8 cellular contexts compared by ENCODE assay signal in genomic region chr19:45439190-45439568, GRCh38. TPM values are rescaled to one million over a fixed set of nuclear protein-coding genes. Genes with fewer than 3 reads are reported as not detected.
DNase-seq lines count a peak whose midpoint lies in the region; ATAC-seq and TF ChIP-seq lines count a peak whose summit lies in the region.

No MANE protein-coding gene starts in this region.

- H3K27me3 ChIP-seq in BLaER1 treated with 17β-estradiol and CSF1 and Interleukin-3, amounts not matched to agents 10 nM and 100 nM, result no peaks in the 10 kb centered on the region
- H3K27me3 ChIP-seq in MG63, result no peaks in the 10 kb centered on the region
- no peaks in the 10 kb centered on the region for H3K27me3 ChIP-seq in colonic mucosa
- no peaks in the 10 kb centered on the region for H3K27me3 ChIP-seq in neural cell (ENCODE audit: insufficient read depth, low read depth, low read length)

- no peak for ATAC-seq in HG03095 (IDR thresholded peaks at IDR 0.05; ENCODE audit: unreplicated experiment)

- H3K9me2 ChIP-seq in neural cell (ENCODE audit: insufficient read depth, low read length), result no peaks in the 10 kb centered on the region

- H3K9ac ChIP-seq in BLaER1 treated with 17β-estradiol and CSF1 and Interleukin-3, amounts not matched to agents 10 nM and 100 nM, result peak overlapping the region; percentile 78 to 91 (median 88)
- H3K9ac ChIP-seq in colonic mucosa (ENCODE audit: low read depth in 2 of 2, low read length in 2 of 2) (no peak overlapping the region), neural cell (ENCODE audit: low read length) (peak overlapping the region; percentile 62)

- DNase-seq in MG63, result no peak
- no peak for DNase-seq in colonic mucosa
- no peak for DNase-seq in HCEC 1CT
- DNase-seq in glomerular visceral epithelial cell (ENCODE audit: extremely low spot score), result no peak
- DNase-seq in NK-92 treated with Interleukin-12 subunit alpha and Interleukin-12 subunit beta, amount 100 ng/mL, for 24 hours (lab: John Stamatoyannopoulos, UW), result no peak

- no peak overlapping the region for H2AFZ ChIP-seq in neural cell (ENCODE audit: low read depth, low read length)

- TF ChIP-seq CTCF in colonic mucosa (IDR thresholded peaks at IDR 0.05), result no peak
- TF ChIP-seq CTCF in neural cell (IDR thresholded peaks at IDR 0.05; ENCODE audit: poor library complexity, severe bottlenecking), result no peak

- H3K9me3 ChIP-seq in BLaER1 treated with 17β-estradiol and CSF1 and Interleukin-3, amounts not matched to agents 10 nM and 100 nM (replicated peaks in 1 of 11), result no peaks in the 10 kb centered on the region
- H3K9me3 ChIP-seq in MG63, result no peaks in the 10 kb centered on the region
- H3K9me3 ChIP-seq in colonic mucosa, result no peaks in the 10 kb centered on the region
- H3K9me3 ChIP-seq in neural cell (ENCODE audit: low read length), result no peaks in the 10 kb centered on the region

- intact Hi-C loops in colonic mucosa (cut with DNase I), result loop anchor here (2.0 kb wide), 1 partner anchor 40 kb away; no protein-coding TSS in a partner anchor

- TF ChIP-seq RAD21 in neural cell (conservative IDR thresholded peaks at IDR 0.05), result no peak

- H3K4me2 ChIP-seq in BLaER1 treated with 17β-estradiol and CSF1 and Interleukin-3, amounts not matched to agents 10 nM and 100 nM, result peak overlapping the region; percentile 68 to 90 (median 81)
- no peak overlapping the region for H3K4me2 ChIP-seq in neural cell (ENCODE audit: low read length)

- no peaks in the 10 kb centered on the region for H3K79me2 ChIP-seq in neural cell (replicated peaks; ENCODE audit: insufficient read depth, low read length)

- no peaks in the 10 kb centered on the region for H3K36me3 ChIP-seq in BLaER1 treated with 17β-estradiol and CSF1 and Interleukin-3, amounts not matched to agents 10 nM and 100 nM
- H3K36me3 ChIP-seq in MG63, result no peaks in the 10 kb centered on the region
- H3K36me3 ChIP-seq in colonic mucosa, result no peaks in the 10 kb centered on the region
- no peaks in the 10 kb centered on the region for H3K36me3 ChIP-seq in neural cell (ENCODE audit: insufficient read depth, low read length)

- H3K4me3 ChIP-seq in BLaER1 treated with 17β-estradiol and CSF1 and Interleukin-3, amounts not matched to agents 10 nM and 100 nM, result peak overlapping the region; percentile 57 to 76 (median 69)
- H3K4me3 ChIP-seq in MG63 (peak overlapping the region; percentile 57), colonic mucosa (peak overlapping the region; percentile 65), neural cell (ENCODE audit: low read length) (peak overlapping the region; percentile 69)

- H3K27ac ChIP-seq in BLaER1 treated with 17β-estradiol and CSF1 and Interleukin-3, amounts not matched to agents 10 nM and 100 nM, result peak overlapping the region; percentile 79 to 93 (median 92); a peak in 21 of 22 replicates
- peak overlapping the region; percentile 86 for H3K27ac ChIP-seq in colonic mucosa
- no peak overlapping the region for H3K27ac ChIP-seq in neural cell (ENCODE audit: low read length)

- H3F3A ChIP-seq in neural cell (ENCODE audit: insufficient read depth, low read length, poor library complexity, severe bottlenecking), result no peaks in the 10 kb centered on the region

- H3K4me1 ChIP-seq in BLaER1 treated with 17β-estradiol and CSF1 and Interleukin-3, amounts not matched to agents 10 nM and 100 nM, result peaks cover 37 to 51% (median 44%) of the 10 kb centered on the region in 10 experiments
- no peaks in the 10 kb centered on the region for H3K4me1 ChIP-seq in colonic mucosa

- no peak for TF ChIP-seq EP300 in neural cell (conservative IDR thresholded peaks at IDR 0.05; ENCODE audit: poor library complexity, severe bottlenecking)

- H4K20me1 ChIP-seq in BLaER1 treated with 17β-estradiol and CSF1 and Interleukin-3, amounts not matched to agents 10 nM and 100 nM, result no peaks in the 10 kb centered on the region
- H4K20me1 ChIP-seq in neural cell (ENCODE audit: insufficient read depth), result no peaks in the 10 kb centered on the region

TF ChIP-seq in neural cell, 6 proteins besides CTCF, POLR2A, EP300 and RAD21:
- no peak for TF ChIP-seq MXI1 (conservative IDR thresholded peaks at IDR 0.05; ENCODE audit: poor library complexity, severe bottlenecking)

RNA-seq across cellular contexts. Expression of gene ERCC1, which starts 15.5 kb away (rescaled TPM):
- total RNA-seq in MG63 (2014; rRNA removed; shearing (Covaris generic); ENCODE audit: low replicate concordance), result 118 and 167 TPM in 2 replicates
- total RNA-seq in colonic mucosa, result 10 to 100 TPM; 30.0 to 37.3 TPM
- polyA plus RNA-seq in neural cell, result 69.2 and 80.8 TPM in 2 replicates
- polyA minus RNA-seq in neural cell, result 32.4 and 36.9 TPM in 2 replicates

RNA-seq across cellular contexts. Expression of gene FOSB, which starts 28.6 kb away (rescaled TPM):
- total RNA-seq in MG63 (2014; rRNA removed; shearing (Covaris generic); ENCODE audit: low replicate concordance), result 0.33 TPM in 1 of 2 replicates, not detected in the other
- 1 to 10 TPM; 1.5 to 3.4 TPM for total RNA-seq in colonic mucosa
- polyA plus RNA-seq in neural cell, result 1.4 and 2.1 TPM in 2 replicates
- polyA minus RNA-seq in neural cell, result 13.8 and 14.4 TPM in 2 replicates

RNA-seq across cellular contexts. Expression of gene POLR1G, which starts 32.7 kb away (rescaled TPM):
- total RNA-seq in MG63 (2014; rRNA removed; shearing (Covaris generic); ENCODE audit: low replicate concordance), result 27.1 and 44.0 TPM in 2 replicates
- total RNA-seq in colonic mucosa, result 1 to 10 TPM; 2.0 to 8.5 TPM
- 2.3 and 2.4 TPM in 2 replicates for polyA plus RNA-seq in neural cell
- 1.7 and 2.2 TPM in 2 replicates for polyA minus RNA-seq in neural cell

RNA-seq across cellular contexts. Expression of gene PPP1R13L, which starts 34.3 kb away (rescaled TPM):
- 5.5 and 7.3 TPM in 2 replicates for total RNA-seq in MG63 (2014; rRNA removed; shearing (Covaris generic); ENCODE audit: low replicate concordance)
- 10 to 100 TPM; 25.9 to 46.2 TPM for total RNA-seq in colonic mucosa
- 0.74 TPM in 1 of 2 replicates, not detected in the other for polyA plus RNA-seq in neural cell
- polyA minus RNA-seq in neural cell, result not detected in 2 replicates

RNA-seq across cellular contexts. Expression of gene RTN2, which starts 57.7 kb away (rescaled TPM):
- total RNA-seq in MG63 (2014; rRNA removed; shearing (Covaris generic); ENCODE audit: low replicate concordance), result 4.9 and 6.1 TPM in 2 replicates
- 1 to 10 TPM; 4.9 to 8.4 TPM for total RNA-seq in colonic mucosa
- 70.3 and 83.9 TPM in 2 replicates for polyA plus RNA-seq in neural cell
- 75.7 and 92.8 TPM in 2 replicates for polyA minus RNA-seq in neural cell

Comparison
In these comparisons a context has a peak if more than half of its experiments do, and no peak if none do; other contexts are left out.
1. H3K9ac ChIP-seq: peak in BLaER1 treated with 17β-estradiol and CSF1 and Interleukin-3, amounts not matched to agents 10 nM and 100 nM (11 of 11) and neural cell (single experiment); none in colonic mucosa (0 of 2).
2. Peak in every context shown above with its lines, with median percentiles within 50 percentile points of each other: H3K4me3 ChIP-seq.